21 cellular contexts compared by ENCODE assay signal in the genomic region with DNA sequence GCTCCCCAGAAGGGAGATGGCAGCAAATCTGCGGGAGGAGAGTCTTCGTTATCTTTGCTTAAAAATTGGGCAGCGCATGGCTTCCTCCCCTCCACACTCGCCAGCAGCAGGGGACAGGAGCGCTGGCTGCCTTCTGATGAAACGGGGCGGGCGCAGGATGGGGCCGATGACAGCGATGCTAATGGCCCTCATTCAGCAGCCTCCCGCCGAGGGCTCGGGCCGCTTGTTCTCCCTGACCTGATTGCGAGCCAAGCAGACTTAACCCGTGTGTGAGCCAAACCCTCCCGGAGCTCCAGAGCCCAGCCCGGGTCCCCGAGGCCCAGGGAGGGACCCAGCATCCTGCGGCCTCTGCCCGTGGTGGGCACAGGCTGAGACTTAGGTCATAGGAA.
A peak's percentile ranks its signal among the peaks of the same experiment; 100 is the strongest.
DNase-seq lines count a peak whose midpoint lies in the region; ATAC-seq and TF ChIP-seq lines count a peak whose summit lies in the region.
"Had no signal": no experiment of that assay in that cellular context is flagged by ENCODE, and none has a peak within 500 bp of the region (broad histone marks: within the 10 kb centered on the region; RNA-seq: fewer than 3 reads in every experiment).

No MANE protein-coding gene starts in this region.

- no peak overlapping the region for H3K9ac ChIP-seq in endodermal cell (ENCODE audit: extremely low read depth, low read length, poor library complexity, severe bottlenecking)

- H3K4me3 Mint-ChIP-seq in endodermal cell: no peak overlapping the region
- H3K4me3 Mint-ChIP-seq: activated CD4-positive, alpha-beta memory T cell treated with anti-CD3 and anti-CD28 coated beads for 36 hours; CD14-positive monocyte; H9; T-helper 2 cell treated with Interferon-gamma antibody and Interleukin-4, amounts not matched to agents 5 μg/mL and 100 μg/mL, for 36 hours; WTC11 had no signal

- no peak for ATAC-seq in psoas muscle
- no peak for ATAC-seq in HG03135 (IDR thresholded peaks at IDR 0.05; ENCODE audit: unreplicated experiment)
- no peak for ATAC-seq in HG02981 (IDR thresholded peaks at IDR 0.05; ENCODE audit: unreplicated experiment)
- ATAC-seq in HG02759 (IDR thresholded peaks at IDR 0.05; ENCODE audit: unreplicated experiment): no peak
- ATAC-seq: K562, WTC11 had no signal

- peaks cover 18% of the 10 kb centered on the region for H3K9me3 Mint-ChIP-seq in endodermal cell

- H3K36me3 ChIP-seq in endodermal cell (ENCODE audit: control insufficient read depth, insufficient read depth, low read length) (peaks cover 28% of the 10 kb centered on the region), psoas muscle (ENCODE audit: insufficient read depth in 1 of 2, low read depth in 1 of 2) (peaks cover 0 to 8% of the 10 kb centered on the region in 2 donors)
- H3K36me3 ChIP-seq: breast epithelium, MG63 had no signal

- no peaks in the 10 kb centered on the region for H3K4me1 ChIP-seq in endodermal cell (ENCODE audit: control insufficient read depth, insufficient read depth, low read length)
- H3K4me1 ChIP-seq in psoas muscle: peaks cover 2% of the 10 kb centered on the region
- H3K4me1 ChIP-seq: breast epithelium, upper lobe of left lung had no signal

- H3K4me3 ChIP-seq in endodermal cell (ENCODE audit: low read length) (no peak overlapping the region), psoas muscle (no peak overlapping the region)
- H3K4me3 ChIP-seq: K562, MG63, upper lobe of left lung had no signal

- H3K27me3 Mint-ChIP-seq in endodermal cell (ENCODE audit: insufficient read depth): no peaks in the 10 kb centered on the region
- H3K27me3 Mint-ChIP-seq: activated CD4-positive, alpha-beta memory T cell treated with anti-CD3 and anti-CD28 coated beads for 36 hours had no signal

- H3K9me3 ChIP-seq in endodermal cell (ENCODE audit: control insufficient read depth, low read length) (peaks cover 13% of the 10 kb centered on the region), psoas muscle (peaks cover 7% of the 10 kb centered on the region)
- H3K9me3 ChIP-seq: MG63 had no signal

- H3K27me3 ChIP-seq in endodermal cell (ENCODE audit: control insufficient read depth, insufficient read depth, low read length, poor library complexity, severe bottlenecking) (no peaks in the 10 kb centered on the region), psoas muscle (ENCODE audit: insufficient read depth in 3 of 3, low read length in 2 of 3) (no peaks in the 10 kb centered on the region)
- H3K27me3 ChIP-seq: breast epithelium, MG63, upper lobe of left lung had no signal

- WGBS in endodermal cell (ENCODE audit: insufficient coverage in 1 of 2, insufficient read length in 1 of 2), 2 experiments: 39 to 74% methylated on average over 6 to 21 of the region's 21 CpGs
- WGBS in psoas muscle, 3 donors: 67 to 72% (median 68%) methylated on average over 21 of the region's 21 CpGs

- TF ChIP-seq CTCF in endodermal cell (conservative IDR thresholded peaks at IDR 0.05) (no peak), psoas muscle (IDR thresholded peaks at IDR 0.05) (no peak)

- in situ Hi-C loops in G401 (cut with HindIII; ENCODE audit: low sequenced_read_pairs): no loop called here

- H3K27ac ChIP-seq in endodermal cell (ENCODE audit: low read depth, low read length) (peak overlapping the region; percentile 91), psoas muscle (peak overlapping the region; percentile 91)
- H3K27ac ChIP-seq: breast epithelium, epithelial cell of prostate, upper lobe of left lung had no signal

- H3K4me1 Mint-ChIP-seq in endodermal cell: no peaks in the 10 kb centered on the region
- H3K4me1 Mint-ChIP-seq: CD14-positive monocyte, WTC11 had no signal

- intact Hi-C loops in psoas muscle (cut with DNase I): loop anchor here in 1 of 2 donors (10.0 kb wide), 1 partner anchor 516 kb away; no protein-coding TSS in a partner anchor

- peaks cover 44% of the 10 kb centered on the region for H3K36me3 Mint-ChIP-seq in endodermal cell (ENCODE audit: low read depth)

- no peak overlapping the region for H3K27ac Mint-ChIP-seq in endodermal cell
- H3K27ac Mint-ChIP-seq: activated CD4-positive, alpha-beta memory T cell treated with anti-CD3 and anti-CD28 coated beads for 36 hours; H9; T-helper 2 cell treated with Interferon-gamma antibody and Interleukin-4, amounts not matched to agents 5 μg/mL and 100 μg/mL, for 36 hours; WTC11 had no signal

- DNase-seq in G401 (ENCODE audit: low spot score): peak; percentile 51
- peak; percentile 57 to 59 for DNase-seq in NCI-H446 (lab: John Stamatoyannopoulos, UW)
- no peak for DNase-seq in endodermal cell
- peak in 1 of 2 donors; percentile 53 for DNase-seq in psoas muscle
- DNase-seq: activated CD4-positive, alpha-beta memory T cell treated with anti-CD3 and anti-CD28 coated beads for 36 hours; activated gamma-delta T cell; H9; NCI-H1436 treated with DMSO at 0.1 percent for 48 hours; NCI-H526 treated with DMSO at 0.1 percent for 48 hours; stimulated activated CD4-positive, alpha-beta T cell treated with anti-CD3 and anti-CD28 coated beads, Interleukin-15, amount 100 ng/mL, for 24 hours had no signal
